In the genomic region with DNA sequence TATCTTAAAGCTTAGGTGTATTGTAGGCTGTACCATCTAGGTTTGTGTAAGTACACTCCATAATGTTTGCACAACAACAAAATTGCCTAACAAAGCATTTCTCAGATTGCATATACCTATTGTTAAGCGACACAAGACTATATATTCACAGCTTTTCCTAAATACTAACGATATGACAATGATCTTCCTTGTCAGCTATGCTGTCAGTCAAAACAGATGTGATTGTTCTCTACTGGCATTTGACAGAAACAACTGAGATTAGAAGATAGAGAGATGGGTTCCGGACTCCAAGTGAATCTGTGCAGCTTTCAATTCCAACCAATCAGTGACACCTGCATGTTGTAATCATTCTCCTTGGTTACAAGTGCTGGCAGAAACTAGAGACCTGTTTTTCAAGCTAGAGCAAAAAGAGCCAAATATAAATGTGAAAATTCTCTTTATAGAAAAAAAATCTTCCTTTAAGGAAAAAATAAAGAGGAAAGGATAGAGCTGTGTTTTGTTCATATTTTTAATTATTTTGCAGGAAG, we compare ENCODE assay signal across 19 cellular contexts.
"Had no signal": no experiment of that assay in that cellular context is flagged by ENCODE, and none has a peak within 500 bp of the region (broad histone marks: within the 10 kb centered on the region; RNA-seq: fewer than 3 reads in every experiment).

No MANE protein-coding gene starts in this region.

- H3K9me3 ChIP-seq: lower lobe of right lung, sigmoid colon, stomach, upper lobe of left lung had no signal

- H3K36me3 ChIP-seq: brain microvascular endothelial cell, lower lobe of right lung, sigmoid colon, stomach, upper lobe of left lung had no signal

- H3K27me3 Mint-ChIP-seq: activated CD4-positive, alpha-beta T cell treated with anti-CD3 and anti-CD28 coated beads, Interleukin-2, amount 10 ng/mL, durations not matched to agents 7 days and 5 days; activated naive CD8-positive, alpha-beta T cell treated with anti-CD3 and anti-CD28 coated beads, Interleukin-2, amount 50 U/mL, for 24 hours; activated T-cell treated with anti-CD3 and anti-CD28 coated beads, Interleukin-2, amount 50 U/mL, for 24 hours; natural killer cell treated with Interleukin-12 subunit alpha and Interleukin-12 subunit beta and Interleukin-15 and Interleukin-18, amount 100 ng/mL, for 72 hours had no signal

- H3K4me1 ChIP-seq: lower lobe of right lung, sigmoid colon, stomach, upper lobe of left lung had no signal

- H3K4me3 ChIP-seq: coronary artery, lower lobe of right lung, sigmoid colon, stomach, upper lobe of left lung had no signal

- H3K9me3 Mint-ChIP-seq: activated CD4-positive, alpha-beta T cell treated with anti-CD3 and anti-CD28 coated beads, Interleukin-2, amount 10 ng/mL, durations not matched to agents 7 days and 5 days; activated naive CD4-positive, alpha-beta T cell treated with anti-CD3 and anti-CD28 coated beads for 36 hours; activated T-cell treated with anti-CD3 and anti-CD28 coated beads, Interleukin-2, amount 50 U/mL, for 24 hours had no signal

- ATAC-seq: activated CD4-positive, CD25-positive, alpha-beta regulatory T cell treated with anti-CD3 and anti-CD28 coated beads, Interleukin-2, amount 50 U/mL, for 24 hours; activated CD8-positive, alpha-beta T cell treated with anti-CD3 and anti-CD28 coated beads, Interleukin-2, amount 10 ng/mL, durations not matched to agents 7 days and 5 days; activated naive CD8-positive, alpha-beta T cell treated with anti-CD3 and anti-CD28 coated beads, Interleukin-2, amount 50 U/mL, for 24 hours; left colon; lower lobe of right lung; natural killer cell treated with Interleukin-12 subunit alpha and Interleukin-12 subunit beta and Interleukin-15 and Interleukin-18, amount 100 ng/mL, for 72 hours; stimulated activated effector memory CD8-positive, alpha-beta T cell treated with anti-CD3 and anti-CD28 coated beads, Interleukin-12 subunit alpha, Interleukin-12 subunit beta, amount 100 ng/mL, for 72 hours had no signal

- H3K4me3 Mint-ChIP-seq: activated CD4-positive, alpha-beta T cell treated with anti-CD3 and anti-CD28 coated beads, Interleukin-2, amount 10 ng/mL, durations not matched to agents 7 days and 5 days; activated CD8-positive, alpha-beta T cell treated with anti-CD3 and anti-CD28 coated beads, Interleukin-2, amount 10 ng/mL, durations not matched to agents 7 days and 5 days; activated naive CD4-positive, alpha-beta T cell treated with anti-CD3 and anti-CD28 coated beads for 36 hours; activated naive CD8-positive, alpha-beta T cell treated with anti-CD3 and anti-CD28 coated beads, Interleukin-2, amount 50 U/mL, for 24 hours; activated T-cell treated with anti-CD3 and anti-CD28 coated beads, Interleukin-2, amount 50 U/mL, for 24 hours; natural killer cell treated with Interleukin-12 subunit alpha and Interleukin-12 subunit beta and Interleukin-15 and Interleukin-18, amount 100 ng/mL, for 72 hours; stimulated activated effector memory CD8-positive, alpha-beta T cell treated with anti-CD3 and anti-CD28 coated beads, Interleukin-12 subunit alpha, Interleukin-12 subunit beta, amount 100 ng/mL, for 72 hours had no signal

- H3K4me1 Mint-ChIP-seq: activated CD4-positive, alpha-beta T cell treated with anti-CD3 and anti-CD28 coated beads, Interleukin-2, amount 10 ng/mL, durations not matched to agents 7 days and 5 days; activated naive CD8-positive, alpha-beta T cell treated with anti-CD3 and anti-CD28 coated beads, Interleukin-2, amount 50 U/mL, for 24 hours; stimulated activated effector memory CD8-positive, alpha-beta T cell treated with anti-CD3 and anti-CD28 coated beads, Interleukin-12 subunit alpha, Interleukin-12 subunit beta, amount 100 ng/mL, for 72 hours had no signal

- H3K27ac Mint-ChIP-seq: activated CD4-positive, alpha-beta T cell treated with anti-CD3 and anti-CD28 coated beads, Interleukin-2, amount 10 ng/mL, durations not matched to agents 7 days and 5 days; activated CD8-positive, alpha-beta T cell treated with anti-CD3 and anti-CD28 coated beads, Interleukin-2, amount 10 ng/mL, durations not matched to agents 7 days and 5 days; activated naive CD4-positive, alpha-beta T cell treated with anti-CD3 and anti-CD28 coated beads for 36 hours; activated naive CD8-positive, alpha-beta T cell treated with anti-CD3 and anti-CD28 coated beads, Interleukin-2, amount 50 U/mL, for 24 hours; activated T-cell treated with anti-CD3 and anti-CD28 coated beads, Interleukin-2, amount 50 U/mL, for 24 hours; natural killer cell treated with Interleukin-12 subunit alpha and Interleukin-12 subunit beta and Interleukin-15 and Interleukin-18, amount 100 ng/mL, for 72 hours; stimulated activated effector memory CD8-positive, alpha-beta T cell treated with anti-CD3 and anti-CD28 coated beads, Interleukin-12 subunit alpha, Interleukin-12 subunit beta, amount 100 ng/mL, for 72 hours had no signal

- H3K27me3 ChIP-seq: brain microvascular endothelial cell, sigmoid colon, stomach, upper lobe of left lung had no signal

- H3K27ac ChIP-seq: brain microvascular endothelial cell, coronary artery, lower lobe of right lung, sigmoid colon, stomach, upper lobe of left lung had no signal

- DNase-seq: activated CD4-positive, alpha-beta T cell treated with anti-CD3 and anti-CD28 coated beads, Interleukin-2, amount 10 ng/mL, durations not matched to agents 7 days and 5 days; activated CD8-positive, alpha-beta T cell treated with anti-CD3 and anti-CD28 coated beads, Interleukin-2, amount 10 ng/mL, durations not matched to agents 7 days and 5 days; activated naive CD4-positive, alpha-beta T cell treated with anti-CD3 and anti-CD28 coated beads for 36 hours; activated naive CD8-positive, alpha-beta T cell treated with anti-CD3 and anti-CD28 coated beads, Interleukin-2, amount 50 U/mL, for 24 hours; activated T-cell treated with anti-CD3 and anti-CD28 coated beads, Interleukin-2, amount 50 U/mL, for 24 hours; aorta; brain microvascular endothelial cell; left colon; lower lobe of right lung; occipital lobe; posterior cingulate gyrus; sigmoid colon; stimulated activated CD4-positive, alpha-beta T cell treated with anti-CD3 and anti-CD28 coated beads, Interleukin-4, amount 100 ng/mL, for 24 hours; stomach; upper lobe of left lung had no signal

- H3K36me3 Mint-ChIP-seq: natural killer cell treated with Interleukin-12 subunit alpha and Interleukin-12 subunit beta and Interleukin-15 and Interleukin-18, amount 100 ng/mL, for 72 hours; stimulated activated effector memory CD8-positive, alpha-beta T cell treated with anti-CD3 and anti-CD28 coated beads, Interleukin-12 subunit alpha, Interleukin-12 subunit beta, amount 100 ng/mL, for 72 hours had no signal
